Comparison of ENCODE assay signal across 1 cellular context in the genomic region with DNA sequence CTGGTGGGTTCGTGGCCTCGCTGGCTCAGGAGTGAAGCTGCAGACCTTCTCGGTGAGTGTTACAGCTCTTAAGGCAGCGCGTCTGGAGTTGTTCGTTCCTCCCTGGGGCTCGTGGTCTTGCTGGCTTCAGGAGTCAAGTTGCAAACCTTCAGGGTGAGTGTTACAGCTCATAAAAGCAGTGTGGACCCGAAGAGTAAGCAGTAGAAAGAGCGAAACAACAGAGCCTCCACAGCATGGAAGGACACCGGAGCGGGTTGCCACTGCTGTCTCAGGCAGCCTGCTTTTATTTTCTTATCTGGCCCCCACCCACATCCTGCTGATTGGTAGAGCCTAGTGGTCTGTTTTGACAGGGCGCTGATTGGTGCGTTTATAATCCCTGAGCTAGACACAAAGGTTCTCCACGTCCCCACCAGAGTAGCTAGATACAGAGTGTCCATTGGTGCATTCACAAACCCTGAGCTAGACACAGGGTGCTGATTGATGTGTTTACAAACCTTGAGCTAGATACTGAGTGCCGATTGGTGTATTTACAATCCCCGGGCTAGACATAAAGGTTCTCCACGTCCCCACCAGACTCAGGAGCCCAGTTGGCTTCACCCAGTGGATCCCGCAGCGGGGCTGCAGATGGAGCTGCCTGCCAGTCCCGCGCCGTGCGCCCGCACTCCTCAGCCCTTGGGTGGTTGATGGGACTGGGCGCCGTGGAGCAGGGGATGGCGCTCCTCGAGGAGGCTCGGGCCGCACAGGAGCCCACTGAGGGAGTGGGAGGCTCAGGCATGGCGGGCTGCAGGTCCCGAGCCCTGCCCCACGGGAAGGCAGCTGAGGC.
A peak's percentile ranks its signal among the peaks of the same experiment; 100 is the strongest.
TF ChIP-seq lines count a peak whose summit lies in the region.
"Not testable (repeated sequence)": the region's sequence is repeated elsewhere in the genome, so short reads cannot be mapped to it uniquely, and the experiment has no call there.

No MANE protein-coding gene starts in this region.

TF ChIP-seq in K562, 482 proteins besides CTCF, POLR2A, EP300 and RAD21 (continued from another document):
- TF ChIP-seq, protein P1, sequence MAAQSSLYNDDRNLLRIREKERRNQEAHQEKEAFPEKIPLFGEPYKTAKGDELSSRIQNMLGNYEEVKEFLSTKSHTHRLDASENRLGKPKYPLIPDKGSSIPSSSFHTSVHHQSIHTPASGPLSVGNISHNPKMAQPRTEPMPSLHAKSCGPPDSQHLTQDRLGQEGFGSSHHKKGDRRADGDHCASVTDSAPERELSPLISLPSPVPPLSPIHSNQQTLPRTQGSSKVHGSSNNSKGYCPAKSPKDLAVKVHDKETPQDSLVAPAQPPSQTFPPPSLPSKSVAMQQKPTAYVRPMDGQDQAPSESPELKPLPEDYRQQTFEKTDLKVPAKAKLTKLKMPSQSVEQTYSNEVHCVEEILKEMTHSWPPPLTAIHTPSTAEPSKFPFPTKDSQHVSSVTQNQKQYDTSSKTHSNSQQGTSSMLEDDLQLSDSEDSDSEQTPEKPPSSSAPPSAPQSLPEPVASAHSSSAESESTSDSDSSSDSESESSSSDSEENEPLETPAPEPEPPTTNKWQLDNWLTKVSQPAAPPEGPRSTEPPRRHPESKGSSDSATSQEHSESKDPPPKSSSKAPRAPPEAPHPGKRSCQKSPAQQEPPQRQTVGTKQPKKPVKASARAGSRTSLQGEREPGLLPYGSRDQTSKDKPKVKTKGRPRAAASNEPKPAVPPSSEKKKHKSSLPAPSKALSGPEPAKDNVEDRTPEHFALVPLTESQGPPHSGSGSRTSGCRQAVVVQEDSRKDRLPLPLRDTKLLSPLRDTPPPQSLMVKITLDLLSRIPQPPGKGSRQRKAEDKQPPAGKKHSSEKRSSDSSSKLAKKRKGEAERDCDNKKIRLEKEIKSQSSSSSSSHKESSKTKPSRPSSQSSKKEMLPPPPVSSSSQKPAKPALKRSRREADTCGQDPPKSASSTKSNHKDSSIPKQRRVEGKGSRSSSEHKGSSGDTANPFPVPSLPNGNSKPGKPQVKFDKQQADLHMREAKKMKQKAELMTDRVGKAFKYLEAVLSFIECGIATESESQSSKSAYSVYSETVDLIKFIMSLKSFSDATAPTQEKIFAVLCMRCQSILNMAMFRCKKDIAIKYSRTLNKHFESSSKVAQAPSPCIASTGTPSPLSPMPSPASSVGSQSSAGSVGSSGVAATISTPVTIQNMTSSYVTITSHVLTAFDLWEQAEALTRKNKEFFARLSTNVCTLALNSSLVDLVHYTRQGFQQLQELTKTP (IDR thresholded peaks at IDR 0.05; ENCODE audit: low read depth in 1 of 2, partially characterized antibody in 2 of 2): peak in 1 of 2 experiments; percentile 50
- TF ChIP-seq, protein P2, sequence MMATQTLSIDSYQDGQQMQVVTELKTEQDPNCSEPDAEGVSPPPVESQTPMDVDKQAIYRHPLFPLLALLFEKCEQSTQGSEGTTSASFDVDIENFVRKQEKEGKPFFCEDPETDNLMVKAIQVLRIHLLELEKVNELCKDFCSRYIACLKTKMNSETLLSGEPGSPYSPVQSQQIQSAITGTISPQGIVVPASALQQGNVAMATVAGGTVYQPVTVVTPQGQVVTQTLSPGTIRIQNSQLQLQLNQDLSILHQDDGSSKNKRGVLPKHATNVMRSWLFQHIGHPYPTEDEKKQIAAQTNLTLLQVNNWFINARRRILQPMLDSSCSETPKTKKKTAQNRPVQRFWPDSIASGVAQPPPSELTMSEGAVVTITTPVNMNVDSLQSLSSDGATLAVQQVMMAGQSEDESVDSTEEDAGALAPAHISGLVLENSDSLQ (IDR thresholded peaks at IDR 0.05): peak; percentile 73
- not testable (repeated sequence) for TF ChIP-seq ATF1 (CRISPR knock-in tag; IDR thresholded peaks at IDR 0.05); TEAD4 (CRISPR knock-in tag; IDR thresholded peaks at IDR 0.05; ENCODE audit: borderline replicate concordance); FOXM1 (CRISPR knock-in tag; IDR thresholded peaks at IDR 0.05; ENCODE audit: low read depth)
- TF ChIP-seq ATF1 (tag; IDR thresholded peaks at IDR 0.05) (peak; percentile 57), SOX6 (IDR thresholded peaks at IDR 0.05) (0 out of 2 replicates have a peak, but pooled peaks have one; percentile 15), ZNF24 (IDR thresholded peaks at IDR 0.05) (0 out of 2 replicates have a peak, but pooled peaks have one; percentile 14), TEAD4 (IDR thresholded peaks at IDR 0.05; ENCODE audit: low read length) (peak; percentile 26; the same call in 1 of the 2 replicates), TAF1 (IDR thresholded peaks at IDR 0.05; ENCODE audit: control insufficient read depth, extremely low read depth, insufficient read depth, low read length, severe bottlenecking) (peak; percentile 67), NONO (IDR thresholded peaks at IDR 0.05; ENCODE audit: low read depth in 2 of 2, low read length in 1 of 2) (peak in 1 of 2 experiments; percentile 76; a peak in 2 of 4 replicates), RBFOX2 (IDR thresholded peaks at IDR 0.05; ENCODE audit: low read depth, low read length) (peak; percentile 81), EGR1 (conservative IDR thresholded peaks at IDR 0.05) (0 out of 2 replicates have a peak, but pooled peaks have one; percentile 37), ESRRB (CRISPR knock-in tag; IDR thresholded peaks at IDR 0.05; ENCODE audit: borderline replicate concordance) (0 out of 2 replicates have a peak, but pooled peaks have one; percentile 33), PHF8 (IDR thresholded peaks at IDR 0.05; ENCODE audit: borderline replicate concordance, low read length) (peak; percentile 24; the same call in 1 of the 2 replicates), NFIC (IDR thresholded peaks at IDR 0.05) (peak; percentile 27; the same call in 1 of the 2 replicates), RNF2 (IDR thresholded peaks at IDR 0.05) (peak; percentile 56; the same call in 1 of the 2 replicates), POLR2AphosphoS5 (IDR thresholded peaks at IDR 0.05; ENCODE audit: control insufficient read depth, insufficient read depth, low read depth, low read length) (peak; percentile 96), ZBED1 (IDR thresholded peaks at IDR 0.05) (peak; percentile 92; the same call in 1 of the 2 replicates), POLR2H (tag; IDR thresholded peaks at IDR 0.05; ENCODE audit: low read depth) (peak; percentile 94), FOS (IDR thresholded peaks at IDR 0.05; ENCODE audit: extremely low read depth, insufficient read length) (peak; percentile 44), CC2D1A (IDR thresholded peaks at IDR 0.05) (peak; percentile 82), FOXM1 (IDR thresholded peaks at IDR 0.05; ENCODE audit: low read depth) (peak; percentile 38; the same call in 1 of the 2 replicates), SMAD1 (IDR thresholded peaks at IDR 0.05; ENCODE audit: low read depth, low read length, partially characterized antibody) (peak; percentile 77), MBD2 (IDR thresholded peaks at IDR 0.05; ENCODE audit: borderline replicate concordance, low read depth) (peak; percentile 83), MTA3 (IDR thresholded peaks at IDR 0.05; ENCODE audit: borderline replicate concordance) (peak; percentile 97), GTF2A2 (tag; IDR thresholded peaks at IDR 0.05) (peak; percentile 44; the same call in 1 of the 2 replicates), ASH1L (IDR thresholded peaks at IDR 0.05; ENCODE audit: borderline replicate concordance, low read depth, partially characterized antibody) (peak; percentile 87), PML (IDR thresholded peaks at IDR 0.05; ENCODE audit: low read length) (peak; percentile 92), MEIS2 (IDR thresholded peaks at IDR 0.05; ENCODE audit: partially characterized antibody) (peak; percentile 93), CBX1 (IDR thresholded peaks at IDR 0.05; ENCODE audit: low read depth) (peak; percentile 97), NFRKB (IDR thresholded peaks at IDR 0.05; ENCODE audit: low read depth) (peak; percentile 95)
- TF ChIP-seq, protein P3, sequence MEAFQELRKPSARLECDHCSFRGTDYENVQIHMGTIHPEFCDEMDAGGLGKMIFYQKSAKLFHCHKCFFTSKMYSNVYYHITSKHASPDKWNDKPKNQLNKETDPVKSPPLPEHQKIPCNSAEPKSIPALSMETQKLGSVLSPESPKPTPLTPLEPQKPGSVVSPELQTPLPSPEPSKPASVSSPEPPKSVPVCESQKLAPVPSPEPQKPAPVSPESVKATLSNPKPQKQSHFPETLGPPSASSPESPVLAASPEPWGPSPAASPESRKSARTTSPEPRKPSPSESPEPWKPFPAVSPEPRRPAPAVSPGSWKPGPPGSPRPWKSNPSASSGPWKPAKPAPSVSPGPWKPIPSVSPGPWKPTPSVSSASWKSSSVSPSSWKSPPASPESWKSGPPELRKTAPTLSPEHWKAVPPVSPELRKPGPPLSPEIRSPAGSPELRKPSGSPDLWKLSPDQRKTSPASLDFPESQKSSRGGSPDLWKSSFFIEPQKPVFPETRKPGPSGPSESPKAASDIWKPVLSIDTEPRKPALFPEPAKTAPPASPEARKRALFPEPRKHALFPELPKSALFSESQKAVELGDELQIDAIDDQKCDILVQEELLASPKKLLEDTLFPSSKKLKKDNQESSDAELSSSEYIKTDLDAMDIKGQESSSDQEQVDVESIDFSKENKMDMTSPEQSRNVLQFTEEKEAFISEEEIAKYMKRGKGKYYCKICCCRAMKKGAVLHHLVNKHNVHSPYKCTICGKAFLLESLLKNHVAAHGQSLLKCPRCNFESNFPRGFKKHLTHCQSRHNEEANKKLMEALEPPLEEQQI (IDR thresholded peaks at IDR 0.05): peak; percentile 59; the same call in 1 of the 2 replicates
- TF ChIP-seq, protein P4, sequence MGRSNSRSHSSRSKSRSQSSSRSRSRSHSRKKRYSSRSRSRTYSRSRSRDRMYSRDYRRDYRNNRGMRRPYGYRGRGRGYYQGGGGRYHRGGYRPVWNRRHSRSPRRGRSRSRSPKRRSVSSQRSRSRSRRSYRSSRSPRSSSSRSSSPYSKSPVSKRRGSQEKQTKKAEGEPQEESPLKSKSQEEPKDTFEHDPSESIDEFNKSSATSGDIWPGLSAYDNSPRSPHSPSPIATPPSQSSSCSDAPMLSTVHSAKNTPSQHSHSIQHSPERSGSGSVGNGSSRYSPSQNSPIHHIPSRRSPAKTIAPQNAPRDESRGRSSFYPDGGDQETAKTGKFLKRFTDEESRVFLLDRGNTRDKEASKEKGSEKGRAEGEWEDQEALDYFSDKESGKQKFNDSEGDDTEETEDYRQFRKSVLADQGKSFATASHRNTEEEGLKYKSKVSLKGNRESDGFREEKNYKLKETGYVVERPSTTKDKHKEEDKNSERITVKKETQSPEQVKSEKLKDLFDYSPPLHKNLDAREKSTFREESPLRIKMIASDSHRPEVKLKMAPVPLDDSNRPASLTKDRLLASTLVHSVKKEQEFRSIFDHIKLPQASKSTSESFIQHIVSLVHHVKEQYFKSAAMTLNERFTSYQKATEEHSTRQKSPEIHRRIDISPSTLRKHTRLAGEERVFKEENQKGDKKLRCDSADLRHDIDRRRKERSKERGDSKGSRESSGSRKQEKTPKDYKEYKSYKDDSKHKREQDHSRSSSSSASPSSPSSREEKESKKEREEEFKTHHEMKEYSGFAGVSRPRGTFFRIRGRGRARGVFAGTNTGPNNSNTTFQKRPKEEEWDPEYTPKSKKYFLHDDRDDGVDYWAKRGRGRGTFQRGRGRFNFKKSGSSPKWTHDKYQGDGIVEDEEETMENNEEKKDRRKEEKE (IDR thresholded peaks at IDR 0.05; ENCODE audit: borderline replicate concordance in 1 of 2, control insufficient read depth in 1 of 2, low read depth in 2 of 2, low read length in 1 of 2): peak; percentile 22 to 90; a peak in 2 of 4 replicates
- TF ChIP-seq, protein P5, sequence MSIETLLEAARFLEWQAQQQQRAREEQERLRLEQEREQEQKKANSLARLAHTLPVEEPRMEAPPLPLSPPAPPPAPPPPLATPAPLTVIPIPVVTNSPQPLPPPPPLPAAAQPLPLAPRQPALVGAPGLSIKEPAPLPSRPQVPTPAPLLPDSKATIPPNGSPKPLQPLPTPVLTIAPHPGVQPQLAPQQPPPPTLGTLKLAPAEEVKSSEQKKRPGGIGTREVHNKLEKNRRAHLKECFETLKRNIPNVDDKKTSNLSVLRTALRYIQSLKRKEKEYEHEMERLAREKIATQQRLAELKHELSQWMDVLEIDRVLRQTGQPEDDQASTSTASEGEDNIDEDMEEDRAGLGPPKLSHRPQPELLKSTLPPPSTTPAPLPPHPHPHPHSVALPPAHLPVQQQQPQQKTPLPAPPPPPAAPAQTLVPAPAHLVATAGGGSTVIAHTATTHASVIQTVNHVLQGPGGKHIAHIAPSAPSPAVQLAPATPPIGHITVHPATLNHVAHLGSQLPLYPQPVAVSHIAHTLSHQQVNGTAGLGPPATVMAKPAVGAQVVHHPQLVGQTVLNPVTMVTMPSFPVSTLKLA (conservative IDR thresholded peaks at IDR 0.05): peak in 1 of 2 experiments; percentile 43; a peak in 2 of 4 replicates
- TF ChIP-seq, protein P6, sequence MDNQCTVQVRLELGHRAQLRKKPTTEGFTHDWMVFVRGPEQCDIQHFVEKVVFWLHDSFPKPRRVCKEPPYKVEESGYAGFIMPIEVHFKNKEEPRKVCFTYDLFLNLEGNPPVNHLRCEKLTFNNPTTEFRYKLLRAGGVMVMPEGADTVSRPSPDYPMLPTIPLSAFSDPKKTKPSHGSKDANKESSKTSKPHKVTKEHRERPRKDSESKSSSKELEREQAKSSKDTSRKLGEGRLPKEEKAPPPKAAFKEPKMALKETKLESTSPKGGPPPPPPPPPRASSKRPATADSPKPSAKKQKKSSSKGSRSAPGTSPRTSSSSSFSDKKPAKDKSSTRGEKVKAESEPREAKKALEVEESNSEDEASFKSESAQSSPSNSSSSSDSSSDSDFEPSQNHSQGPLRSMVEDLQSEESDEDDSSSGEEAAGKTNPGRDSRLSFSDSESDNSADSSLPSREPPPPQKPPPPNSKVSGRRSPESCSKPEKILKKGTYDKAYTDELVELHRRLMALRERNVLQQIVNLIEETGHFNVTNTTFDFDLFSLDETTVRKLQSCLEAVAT (IDR thresholded peaks at IDR 0.05): peak; percentile 93 to 96
TF ChIP-seq in K562: peak in this region for 58; not testable (repeated sequence) for 424.
